ENCODE assay signal across 9 cellular contexts in genomic region chr12:110819150-110819549, GRCh38. TPM values are rescaled to one million over a fixed set of nuclear protein-coding genes. Genes with fewer than 3 reads are reported as not detected.
"Had no signal": no experiment of that assay in that cellular context is flagged by ENCODE, and none has a peak within 500 bp of the region (broad histone marks: within the 10 kb centered on the region; RNA-seq: fewer than 3 reads in every experiment).

No MANE protein-coding gene starts in this region.

- H3K4me3 ChIP-seq: GM12878 had no signal

- ATAC-seq: GM12878 had no signal

- DNase-seq: GDM1, GF-D8 had no signal

- FAIRE-seq: G401.6, GM12878, GM12891, GM12892, GM18507, GM19239 had no signal

RNA-seq across cellular contexts. Expression of gene CCDC63, which starts 27.6 kb away (rescaled TPM):
- total RNA-seq: G401, GM12878 had no signal
- polyA plus RNA-seq: GM12878 had no signal
